ENCODE assay signal across 1 cellular context in the genomic region with DNA sequence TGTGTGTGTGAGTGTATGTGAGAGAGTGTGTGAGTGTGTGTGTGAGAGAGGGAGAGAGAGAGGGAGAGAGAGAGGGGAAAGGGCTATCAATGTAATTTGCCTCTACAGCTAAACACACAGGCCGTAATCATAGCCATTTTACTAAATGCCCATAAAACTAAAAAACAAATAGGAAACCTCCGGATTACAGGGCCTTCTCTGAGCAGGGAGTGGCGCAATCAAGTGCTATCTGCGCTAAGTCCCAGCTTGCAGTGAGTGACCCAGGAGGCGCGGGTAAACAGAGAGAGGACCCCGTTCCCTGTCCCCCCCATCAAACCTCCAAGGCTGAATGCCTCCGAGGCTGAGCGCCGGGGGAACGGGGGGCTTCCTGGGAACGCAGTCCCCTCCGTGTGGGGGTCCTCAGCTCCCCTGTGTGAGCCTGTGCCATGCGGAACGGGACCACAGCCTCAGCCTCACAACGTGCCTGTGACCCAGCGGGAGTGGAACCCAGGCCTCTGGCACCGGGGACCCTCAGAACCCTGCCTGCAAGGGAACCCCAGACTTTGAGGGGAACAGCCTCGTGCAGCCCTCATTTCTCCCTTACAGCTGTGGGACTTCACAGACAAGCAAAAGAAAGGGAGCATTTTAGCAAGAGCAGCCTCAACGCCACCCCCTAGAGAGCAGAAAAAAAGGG.
TF ChIP-seq lines count a peak whose summit lies in the region.

No MANE protein-coding gene starts in this region.

TF ChIP-seq in HepG2, 621 proteins besides CTCF, POLR2A, EP300 and RAD21 (continued from another document and continues in another):
- TF ChIP-seq, protein P1, sequence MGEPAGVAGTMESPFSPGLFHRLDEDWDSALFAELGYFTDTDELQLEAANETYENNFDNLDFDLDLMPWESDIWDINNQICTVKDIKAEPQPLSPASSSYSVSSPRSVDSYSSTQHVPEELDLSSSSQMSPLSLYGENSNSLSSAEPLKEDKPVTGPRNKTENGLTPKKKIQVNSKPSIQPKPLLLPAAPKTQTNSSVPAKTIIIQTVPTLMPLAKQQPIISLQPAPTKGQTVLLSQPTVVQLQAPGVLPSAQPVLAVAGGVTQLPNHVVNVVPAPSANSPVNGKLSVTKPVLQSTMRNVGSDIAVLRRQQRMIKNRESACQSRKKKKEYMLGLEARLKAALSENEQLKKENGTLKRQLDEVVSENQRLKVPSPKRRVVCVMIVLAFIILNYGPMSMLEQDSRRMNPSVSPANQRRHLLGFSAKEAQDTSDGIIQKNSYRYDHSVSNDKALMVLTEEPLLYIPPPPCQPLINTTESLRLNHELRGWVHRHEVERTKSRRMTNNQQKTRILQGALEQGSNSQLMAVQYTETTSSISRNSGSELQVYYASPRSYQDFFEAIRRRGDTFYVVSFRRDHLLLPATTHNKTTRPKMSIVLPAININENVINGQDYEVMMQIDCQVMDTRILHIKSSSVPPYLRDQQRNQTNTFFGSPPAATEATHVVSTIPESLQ (CRISPR knock-in tag; conservative IDR thresholded peaks at IDR 0.05): no peak
- no peak for TF ChIP-seq ZNF652 (CRISPR knock-in tag; IDR thresholded peaks at IDR 0.05; ENCODE audit: borderline replicate concordance, low read depth)
- TF ChIP-seq, protein P2, sequence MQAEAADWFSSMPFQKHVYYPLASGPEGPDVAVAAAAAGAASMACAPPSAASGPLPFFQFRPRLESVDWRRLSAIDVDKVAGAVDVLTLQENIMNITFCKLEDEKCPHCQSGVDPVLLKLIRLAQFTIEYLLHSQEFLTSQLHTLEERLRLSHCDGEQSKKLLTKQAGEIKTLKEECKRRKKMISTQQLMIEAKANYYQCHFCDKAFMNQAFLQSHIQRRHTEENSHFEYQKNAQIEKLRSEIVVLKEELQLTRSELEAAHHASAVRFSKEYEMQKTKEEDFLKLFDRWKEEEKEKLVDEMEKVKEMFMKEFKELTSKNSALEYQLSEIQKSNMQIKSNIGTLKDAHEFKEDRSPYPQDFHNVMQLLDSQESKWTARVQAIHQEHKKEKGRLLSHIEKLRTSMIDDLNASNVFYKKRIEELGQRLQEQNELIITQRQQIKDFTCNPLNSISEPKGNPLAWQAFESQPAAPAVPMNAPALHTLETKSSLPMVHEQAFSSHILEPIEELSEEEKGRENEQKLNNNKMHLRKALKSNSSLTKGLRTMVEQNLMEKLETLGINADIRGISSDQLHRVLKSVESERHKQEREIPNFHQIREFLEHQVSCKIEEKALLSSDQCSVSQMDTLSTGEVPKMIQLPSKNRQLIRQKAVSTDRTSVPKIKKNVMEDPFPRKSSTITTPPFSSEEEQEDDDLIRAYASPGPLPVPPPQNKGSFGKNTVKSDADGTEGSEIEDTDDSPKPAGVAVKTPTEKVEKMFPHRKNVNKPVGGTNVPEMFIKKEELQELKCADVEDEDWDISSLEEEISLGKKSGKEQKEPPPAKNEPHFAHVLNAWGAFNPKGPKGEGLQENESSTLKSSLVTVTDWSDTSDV (CRISPR knock-in tag; IDR thresholded peaks at IDR 0.05): no peak
- TF ChIP-seq IRX3 (CRISPR knock-in tag; IDR thresholded peaks at IDR 0.05; ENCODE audit: borderline replicate concordance, low read depth): no peak; the same call in 1 of the 2 replicates
- no peak for TF ChIP-seq HMG20A (CRISPR knock-in tag; IDR thresholded peaks at IDR 0.05; ENCODE audit: borderline replicate concordance)
- TF ChIP-seq ZNF451 (CRISPR knock-in tag; IDR thresholded peaks at IDR 0.05): no peak
- TF ChIP-seq ZNF484 (CRISPR knock-in tag; IDR thresholded peaks at IDR 0.05; ENCODE audit: borderline replicate concordance, low read depth): no peak
- no peak for TF ChIP-seq ZNF264 (CRISPR knock-in tag; IDR thresholded peaks at IDR 0.05)
- TF ChIP-seq, protein P3, sequence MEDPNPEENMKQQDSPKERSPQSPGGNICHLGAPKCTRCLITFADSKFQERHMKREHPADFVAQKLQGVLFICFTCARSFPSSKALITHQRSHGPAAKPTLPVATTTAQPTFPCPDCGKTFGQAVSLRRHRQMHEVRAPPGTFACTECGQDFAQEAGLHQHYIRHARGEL (CRISPR knock-in tag; IDR thresholded peaks at IDR 0.05): no peak
- no peak for TF ChIP-seq TCF7L2 (IDR thresholded peaks at IDR 0.05; ENCODE audit: low read depth, low read length)
- TF ChIP-seq, protein P4, sequence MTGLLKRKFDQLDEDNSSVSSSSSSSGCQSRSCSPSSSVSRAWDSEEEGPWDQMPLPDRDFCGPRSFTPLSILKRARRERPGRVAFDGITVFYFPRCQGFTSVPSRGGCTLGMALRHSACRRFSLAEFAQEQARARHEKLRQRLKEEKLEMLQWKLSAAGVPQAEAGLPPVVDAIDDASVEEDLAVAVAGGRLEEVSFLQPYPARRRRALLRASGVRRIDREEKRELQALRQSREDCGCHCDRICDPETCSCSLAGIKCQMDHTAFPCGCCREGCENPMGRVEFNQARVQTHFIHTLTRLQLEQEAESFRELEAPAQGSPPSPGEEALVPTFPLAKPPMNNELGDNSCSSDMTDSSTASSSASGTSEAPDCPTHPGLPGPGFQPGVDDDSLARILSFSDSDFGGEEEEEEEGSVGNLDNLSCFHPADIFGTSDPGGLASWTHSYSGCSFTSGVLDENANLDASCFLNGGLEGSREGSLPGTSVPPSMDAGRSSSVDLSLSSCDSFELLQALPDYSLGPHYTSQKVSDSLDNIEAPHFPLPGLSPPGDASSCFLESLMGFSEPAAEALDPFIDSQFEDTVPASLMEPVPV (CRISPR knock-in tag; IDR thresholded peaks at IDR 0.05): no peak
- no peak for TF ChIP-seq GTF3A (CRISPR knock-in tag; conservative IDR thresholded peaks at IDR 0.05)
- TF ChIP-seq ZMYM2 (CRISPR knock-in tag; IDR thresholded peaks at IDR 0.05): peak; percentile 35; the same call in 1 of the 2 replicates
- TF ChIP-seq, protein P5, sequence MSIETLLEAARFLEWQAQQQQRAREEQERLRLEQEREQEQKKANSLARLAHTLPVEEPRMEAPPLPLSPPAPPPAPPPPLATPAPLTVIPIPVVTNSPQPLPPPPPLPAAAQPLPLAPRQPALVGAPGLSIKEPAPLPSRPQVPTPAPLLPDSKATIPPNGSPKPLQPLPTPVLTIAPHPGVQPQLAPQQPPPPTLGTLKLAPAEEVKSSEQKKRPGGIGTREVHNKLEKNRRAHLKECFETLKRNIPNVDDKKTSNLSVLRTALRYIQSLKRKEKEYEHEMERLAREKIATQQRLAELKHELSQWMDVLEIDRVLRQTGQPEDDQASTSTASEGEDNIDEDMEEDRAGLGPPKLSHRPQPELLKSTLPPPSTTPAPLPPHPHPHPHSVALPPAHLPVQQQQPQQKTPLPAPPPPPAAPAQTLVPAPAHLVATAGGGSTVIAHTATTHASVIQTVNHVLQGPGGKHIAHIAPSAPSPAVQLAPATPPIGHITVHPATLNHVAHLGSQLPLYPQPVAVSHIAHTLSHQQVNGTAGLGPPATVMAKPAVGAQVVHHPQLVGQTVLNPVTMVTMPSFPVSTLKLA (IDR thresholded peaks at IDR 0.05): no peak
- TF ChIP-seq REL (CRISPR knock-in tag; conservative IDR thresholded peaks at IDR 0.05): 0 out of 2 replicates have a peak, but pooled peaks have one; percentile 3
- TF ChIP-seq ZNF850 (CRISPR knock-in tag; conservative IDR thresholded peaks at IDR 0.05): peak; percentile 82; the same call in 1 of the 2 replicates
- TF ChIP-seq, protein P6, sequence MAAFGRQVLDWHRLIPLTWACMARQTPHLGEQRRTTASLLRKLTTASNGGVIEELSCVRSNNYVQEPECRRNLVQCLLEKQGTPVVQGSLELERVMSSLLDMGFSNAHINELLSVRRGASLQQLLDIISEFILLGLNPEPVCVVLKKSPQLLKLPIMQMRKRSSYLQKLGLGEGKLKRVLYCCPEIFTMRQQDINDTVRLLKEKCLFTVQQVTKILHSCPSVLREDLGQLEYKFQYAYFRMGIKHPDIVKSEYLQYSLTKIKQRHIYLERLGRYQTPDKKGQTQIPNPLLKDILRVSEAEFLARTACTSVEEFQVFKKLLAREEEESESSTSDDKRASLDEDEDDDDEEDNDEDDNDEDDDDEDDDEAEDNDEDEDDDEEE (CRISPR knock-in tag; IDR thresholded peaks at IDR 0.05): no peak
- TF ChIP-seq HOXA9 (CRISPR knock-in tag; IDR thresholded peaks at IDR 0.05; ENCODE audit: borderline replicate concordance): no peak
- no peak for TF ChIP-seq ARNT2 (CRISPR knock-in tag; IDR thresholded peaks at IDR 0.05; ENCODE audit: low read depth)
- TF ChIP-seq NFIC (IDR thresholded peaks at IDR 0.05; ENCODE audit: low read length): no peak
- TF ChIP-seq DNMT1 (CRISPR knock-in tag; IDR thresholded peaks at IDR 0.05): no peak
- no peak for TF ChIP-seq MZF1 (CRISPR knock-in tag; IDR thresholded peaks at IDR 0.05; ENCODE audit: borderline replicate concordance)
- TF ChIP-seq, protein P7, sequence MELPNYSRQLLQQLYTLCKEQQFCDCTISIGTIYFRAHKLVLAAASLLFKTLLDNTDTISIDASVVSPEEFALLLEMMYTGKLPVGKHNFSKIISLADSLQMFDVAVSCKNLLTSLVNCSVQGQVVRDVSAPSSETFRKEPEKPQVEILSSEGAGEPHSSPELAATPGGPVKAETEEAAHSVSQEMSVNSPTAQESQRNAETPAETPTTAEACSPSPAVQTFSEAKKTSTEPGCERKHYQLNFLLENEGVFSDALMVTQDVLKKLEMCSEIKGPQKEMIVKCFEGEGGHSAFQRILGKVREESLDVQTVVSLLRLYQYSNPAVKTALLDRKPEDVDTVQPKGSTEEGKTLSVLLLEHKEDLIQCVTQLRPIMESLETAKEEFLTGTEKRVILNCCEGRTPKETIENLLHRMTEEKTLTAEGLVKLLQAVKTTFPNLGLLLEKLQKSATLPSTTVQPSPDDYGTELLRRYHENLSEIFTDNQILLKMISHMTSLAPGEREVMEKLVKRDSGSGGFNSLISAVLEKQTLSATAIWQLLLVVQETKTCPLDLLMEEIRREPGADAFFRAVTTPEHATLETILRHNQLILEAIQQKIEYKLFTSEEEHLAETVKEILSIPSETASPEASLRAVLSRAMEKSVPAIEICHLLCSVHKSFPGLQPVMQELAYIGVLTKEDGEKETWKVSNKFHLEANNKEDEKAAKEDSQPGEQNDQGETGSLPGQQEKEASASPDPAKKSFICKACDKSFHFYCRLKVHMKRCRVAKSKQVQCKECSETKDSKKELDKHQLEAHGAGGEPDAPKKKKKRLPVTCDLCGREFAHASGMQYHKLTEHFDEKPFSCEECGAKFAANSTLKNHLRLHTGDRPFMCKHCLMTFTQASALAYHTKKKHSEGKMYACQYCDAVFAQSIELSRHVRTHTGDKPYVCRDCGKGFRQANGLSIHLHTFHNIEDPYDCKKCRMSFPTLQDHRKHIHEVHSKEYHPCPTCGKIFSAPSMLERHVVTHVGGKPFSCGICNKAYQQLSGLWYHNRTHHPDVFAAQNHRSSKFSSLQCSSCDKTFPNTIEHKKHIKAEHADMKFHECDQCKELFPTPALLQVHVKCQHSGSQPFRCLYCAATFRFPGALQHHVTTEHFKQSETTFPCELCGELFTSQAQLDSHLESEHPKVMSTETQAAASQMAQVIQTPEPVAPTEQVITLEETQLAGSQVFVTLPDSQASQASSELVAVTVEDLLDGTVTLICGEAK (IDR thresholded peaks at IDR 0.05): no peak
- TF ChIP-seq, protein P7 (CRISPR knock-in tag; IDR thresholded peaks at IDR 0.05): no peak
- peak; percentile 29; the same call in 1 of the 2 replicates for TF ChIP-seq ZNF569 (CRISPR knock-in tag; IDR thresholded peaks at IDR 0.05; ENCODE audit: borderline replicate concordance)
- no peak for TF ChIP-seq ZNF367 (CRISPR knock-in tag; IDR thresholded peaks at IDR 0.05; ENCODE audit: borderline replicate concordance)
- TF ChIP-seq ZFX (CRISPR knock-in tag; IDR thresholded peaks at IDR 0.05; ENCODE audit: low read depth): peak; percentile 37
- TF ChIP-seq, protein P8, sequence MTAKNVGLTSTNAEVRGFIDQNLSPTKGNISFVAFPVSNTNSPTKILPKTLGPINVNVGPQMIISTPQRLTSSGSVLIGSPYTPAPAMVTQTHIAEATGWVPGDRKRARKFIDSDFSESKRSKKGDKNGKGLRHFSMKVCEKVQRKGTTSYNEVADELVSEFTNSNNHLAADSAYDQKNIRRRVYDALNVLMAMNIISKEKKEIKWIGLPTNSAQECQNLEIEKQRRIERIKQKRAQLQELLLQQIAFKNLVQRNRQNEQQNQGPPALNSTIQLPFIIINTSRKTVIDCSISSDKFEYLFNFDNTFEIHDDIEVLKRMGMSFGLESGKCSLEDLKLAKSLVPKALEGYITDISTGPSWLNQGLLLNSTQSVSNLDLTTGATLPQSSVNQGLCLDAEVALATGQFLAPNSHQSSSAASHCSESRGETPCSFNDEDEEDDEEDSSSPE (CRISPR knock-in tag; IDR thresholded peaks at IDR 0.05): 0 out of 2 replicates have a peak, but pooled peaks have one; percentile 10
